Comparison of ENCODE assay signal across 8 cellular contexts in genomic region chr11:9972917-9973504, GRCh38.
DNase-seq lines count a peak whose midpoint lies in the region; ATAC-seq, FAIRE-seq and TF ChIP-seq lines count a peak whose summit lies in the region.

No MANE protein-coding gene starts in this region.

- H3K9me3 Mint-ChIP-seq in naive thymus-derived CD4-positive, alpha-beta T cell, result no peaks in the 10 kb centered on the region

- no peaks in the 10 kb centered on the region for H3K79me2 ChIP-seq in SU-DHL-6 (ENCODE audit: insufficient read depth, low read length)

- H2AK9ac ChIP-seq in IMR-90 (replicated peaks; ENCODE audit: low read depth, low read length, poor library complexity), result no peak overlapping the region

- peak overlapping the region; percentile 85; the same call in 1 of the 2 replicates for H3K18ac ChIP-seq in IMR-90 (ENCODE audit: low read depth, low read length)

- H2AK5ac ChIP-seq in IMR-90 (ENCODE audit: low read depth, low read length), result no peak overlapping the region

- dilution Hi-C loops in IMR-90 (cut with HindIII; ENCODE audit: low sequenced_read_pairs, unreplicated experiment), result no loop called here

- intact Hi-C loops in IMR-90 (cut with micrococcal nuclease), result loop anchor here (1.0 kb wide), 3 partner anchors 111 to 334 kb away; no protein-coding TSS in a partner anchor
- intact Hi-C loops in naive thymus-derived CD4-positive, alpha-beta T cell (cut with micrococcal nuclease), result loop anchor here (1.0 to 10.0 kb wide), 9 partner anchors 111 to 438 kb away; no protein-coding TSS in a partner anchor

- H2AFZ ChIP-seq in IMR-90 (replicated peaks; ENCODE audit: low read length, poor library complexity) (no peak overlapping the region), SU-DHL-6 (ENCODE audit: low read depth, low read length, severe bottlenecking) (no peak overlapping the region)

- H2BK5ac ChIP-seq in IMR-90 (ENCODE audit: low read depth, low read length, poor library complexity, severe bottlenecking), result peak overlapping the region; percentile 85

- peak; percentile 94 for FAIRE-seq in A204.1 (lab: Jason Lieb, UNC)

- H3K36me3 Mint-ChIP-seq in naive thymus-derived CD4-positive, alpha-beta T cell, result peaks cover 0 to 8% (median 0%) of the 10 kb centered on the region in 5 donors

- peaks cover 12% of the 10 kb centered on the region; the same call in 1 of the 2 replicates for H3K4me1 ChIP-seq in IMR-90 (ENCODE audit: control insufficient read depth, insufficient read depth, low read length)
- no peaks in the 10 kb centered on the region for H3K4me1 ChIP-seq in naive thymus-derived CD4-positive, alpha-beta T cell (ENCODE audit: control insufficient read depth in 2 of 2, insufficient read depth in 2 of 2, low read length in 2 of 2)

- DNase-seq in GDM1 (lab: John Stamatoyannopoulos, UW) (peak; percentile 24), IMR-90 (peak; percentile 70), erythroblast (lab: John Stamatoyannopoulos, UW) (peak; percentile 49 to 71), islet precursor cell (no peak)
- peak in 5 of 9 donors; percentile 10 to 42 (median 24) for DNase-seq in naive thymus-derived CD4-positive, alpha-beta T cell

- ATAC-seq in IMR-90 (ENCODE audit: low read depth) (peak; percentile 70), GM21447 (IDR thresholded peaks at IDR 0.05; ENCODE audit: unreplicated experiment) (no peak)
- ATAC-seq in naive thymus-derived CD4-positive, alpha-beta T cell, result peak; percentile 72

- peak overlapping the region; percentile 13; the same call in 1 of the 3 replicates for H2BK15ac ChIP-seq in IMR-90 (ENCODE audit: low read depth, low read length)

- H3K9me1 ChIP-seq in IMR-90 (ENCODE audit: insufficient read depth, low read length), result peaks cover 3% of the 10 kb centered on the region; the same call in 1 of the 2 replicates

- in situ Hi-C loops in IMR-90 (cut with MboI; ENCODE audit: low sequenced_read_pairs), result loop anchor here (10.0 to 25.0 kb wide), 2 partner anchors 211 to 332 kb away; partner anchors contain the start of gene ADM

- peak; percentile 75 for TF ChIP-seq CTCF in IMR-90 (conservative IDR thresholded peaks at IDR 0.05; ENCODE audit: low read depth, low read length)
- peak; percentile 93 for TF ChIP-seq CTCF in SU-DHL-6 (IDR thresholded peaks at IDR 0.05; ENCODE audit: insufficient read depth, low read length, poor library complexity, severe bottlenecking)

- peak; percentile 85 for TF ChIP-seq RAD21 in IMR-90 (IDR thresholded peaks at IDR 0.05; ENCODE audit: low read length)

- CTCF ChIA-PET in IMR-90 (lab: Yijun Ruan, JAX), result interaction anchor here (0.6 to 2.0 kb wide), 18 partner anchors 9 to 225 kb away, joined by 3 to 10 read pairs (median 3); no protein-coding TSS in a partner anchor
- CTCF ChIA-PET in naive thymus-derived CD4-positive, alpha-beta T cell (lab: Charles Lee), result interaction anchor here (1.1 to 1.7 kb wide), 4 partner anchors 10 to 351 kb away, joined by 3 to 6 read pairs (median 4); no protein-coding TSS in a partner anchor

- no peak overlapping the region for H3K4me3 Mint-ChIP-seq in naive thymus-derived CD4-positive, alpha-beta T cell

- peak overlapping the region; percentile 6 to 74; a peak in 3 of 4 replicates for H4K8ac ChIP-seq in IMR-90 (ENCODE audit: low read depth in 2 of 2, low read length in 2 of 2)

- no TSS peak for BruUV-seq in IMR-90 (replicated peaks; lab: Mats Ljungman, UMichigan)

- H3K4me1 Mint-ChIP-seq in naive thymus-derived CD4-positive, alpha-beta T cell, result peaks cover 0 to 2% (median 0%) of the 10 kb centered on the region in 7 donors

- H3K4ac ChIP-seq in IMR-90 (ENCODE audit: low read depth, low read length), result peak overlapping the region; percentile 44; the same call in 1 of the 2 replicates

- H4K20me1 ChIP-seq in IMR-90 (ENCODE audit: insufficient read depth, low read length) (no peaks in the 10 kb centered on the region), SU-DHL-6 (ENCODE audit: low read depth, low read length) (no peaks in the 10 kb centered on the region)

- no peaks in the 10 kb centered on the region for H3K9me2 ChIP-seq in SU-DHL-6 (replicated peaks; ENCODE audit: insufficient read depth, low read length)

- H3K23ac ChIP-seq in IMR-90 (ENCODE audit: low read depth, low read length), result no peak overlapping the region

- TF ChIP-seq POLR2A in IMR-90 (IDR thresholded peaks at IDR 0.05; ENCODE audit: low read depth, low read length) (no peak), erythroblast (IDR thresholded peaks at IDR 0.05; ENCODE audit: low read length) (no peak)

- H2BK20ac ChIP-seq in IMR-90 (ENCODE audit: low read depth, low read length), result peak overlapping the region; percentile 95

- no CpG with 5 or more reads among the region's 7 CpGs for WGBS in IMR-90 (ENCODE audit: extremely low coverage in 2 of 2, insufficient read length in 1 of 2), 2 experiments

- H3K27ac ChIP-seq in IMR-90 (ENCODE audit: insufficient read depth, low read length) (no peak overlapping the region; the same call in 1 of the 2 replicates), SU-DHL-6 (ENCODE audit: low read depth, low read length) (no peak overlapping the region)
- no peak overlapping the region for H3K27ac ChIP-seq in naive thymus-derived CD4-positive, alpha-beta T cell (ENCODE audit: low read depth, low read length)

- peak overlapping the region; percentile 51 for H4K91ac ChIP-seq in IMR-90 (ENCODE audit: insufficient read depth, low read depth, low read length)

- H4K5ac ChIP-seq in IMR-90 (ENCODE audit: low read depth, low read length), result peak overlapping the region; percentile 66; the same call in 1 of the 2 replicates

- no peaks in the 10 kb centered on the region for H3K27me3 Mint-ChIP-seq in naive thymus-derived CD4-positive, alpha-beta T cell

- peak overlapping the region; percentile 86 for H3K14ac ChIP-seq in IMR-90 (replicated peaks; ENCODE audit: low read depth, low read length)

- no peak overlapping the region for H3K27ac Mint-ChIP-seq in naive thymus-derived CD4-positive, alpha-beta T cell

- no peaks in the 10 kb centered on the region for H3F3A ChIP-seq in SU-DHL-6 (ENCODE audit: insufficient read depth)

- H3K9me3 ChIP-seq in IMR-90 (ENCODE audit: control insufficient read depth, insufficient read depth, low read length), result no peaks in the 10 kb centered on the region
- no peaks in the 10 kb centered on the region for H3K9me3 ChIP-seq in SU-DHL-6 (ENCODE audit: insufficient read depth, low read length)
- H3K9me3 ChIP-seq in naive thymus-derived CD4-positive, alpha-beta T cell (ENCODE audit: control insufficient read depth in 2 of 3, low read length in 3 of 3), result no peaks in the 10 kb centered on the region

- POLR2A ChIA-PET in IMR-90 (lab: Charles Lee; ENCODE audit: unreplicated experiment), result interaction anchor here (0.6 kb wide), 1 partner anchor 172 kb away, joined by 3 read pairs; no protein-coding TSS in a partner anchor
- POLR2A ChIA-PET in naive thymus-derived CD4-positive, alpha-beta T cell (lab: Charles Lee), result no interaction called here

- H3K79me1 ChIP-seq in IMR-90 (ENCODE audit: low read depth in 1 of 2, low read length in 2 of 2), result peaks cover 0 to 19% of the 10 kb centered on the region in 2 experiments; a peak in 2 of 4 replicates

- H3K36me3 ChIP-seq in IMR-90 (ENCODE audit: control insufficient read depth, insufficient read depth, low read length) (peaks cover 5% of the 10 kb centered on the region; the same call in 1 of the 2 replicates), SU-DHL-6 (ENCODE audit: low read length) (no peaks in the 10 kb centered on the region)
- H3K36me3 ChIP-seq in naive thymus-derived CD4-positive, alpha-beta T cell (ENCODE audit: control insufficient read depth in 2 of 3, insufficient read depth in 3 of 3, low read length in 3 of 3), result no peaks in the 10 kb centered on the region

- H3K56ac ChIP-seq in IMR-90 (ENCODE audit: extremely low read depth, insufficient read depth, low read length), result peak overlapping the region; percentile 40; the same call in 1 of the 2 replicates

- H2BK120ac ChIP-seq in IMR-90 (ENCODE audit: low read depth, low read length), result peak overlapping the region; percentile 67

- H3K9ac ChIP-seq in IMR-90 (ENCODE audit: low read depth, low read length), result peak overlapping the region; percentile 39; the same call in 1 of the 2 replicates
- H3K9ac ChIP-seq in SU-DHL-6 (ENCODE audit: low read length), result no peak overlapping the region

- no peak overlapping the region for H3K4me2 ChIP-seq in IMR-90 (ENCODE audit: low read depth, low read length)
- no peak overlapping the region for H3K4me2 ChIP-seq in SU-DHL-6 (ENCODE audit: low read depth, low read length, poor library complexity, severe bottlenecking)

- no peak overlapping the region for H3K4me3 ChIP-seq in IMR-90 (ENCODE audit: insufficient read depth, low read depth, low read length)
- no peak overlapping the region for H3K4me3 ChIP-seq in SU-DHL-6 (ENCODE audit: insufficient read depth, low read length, poor library complexity, severe bottlenecking)
- H3K4me3 ChIP-seq in naive thymus-derived CD4-positive, alpha-beta T cell (ENCODE audit: low read length), result no peak overlapping the region

- H3K27me3 ChIP-seq in IMR-90 (ENCODE audit: control insufficient read depth, insufficient read depth, low read length) (no peaks in the 10 kb centered on the region), SU-DHL-6 (ENCODE audit: low read length) (no peaks in the 10 kb centered on the region)
- no peaks in the 10 kb centered on the region for H3K27me3 ChIP-seq in naive thymus-derived CD4-positive, alpha-beta T cell (ENCODE audit: control insufficient read depth in 2 of 2, insufficient read depth in 2 of 2, low read length in 2 of 2)

TF ChIP-seq in IMR-90, 13 proteins besides CTCF, POLR2A, EP300 and RAD21:
- TF ChIP-seq SMC3 (IDR thresholded peaks at IDR 0.05; ENCODE audit: low read depth, low read length) (peak; percentile 81), USF2 (IDR thresholded peaks at IDR 0.05; ENCODE audit: low read depth, low read length) (no peak)
